3 cellular contexts compared by ENCODE assay signal in the genomic region with DNA sequence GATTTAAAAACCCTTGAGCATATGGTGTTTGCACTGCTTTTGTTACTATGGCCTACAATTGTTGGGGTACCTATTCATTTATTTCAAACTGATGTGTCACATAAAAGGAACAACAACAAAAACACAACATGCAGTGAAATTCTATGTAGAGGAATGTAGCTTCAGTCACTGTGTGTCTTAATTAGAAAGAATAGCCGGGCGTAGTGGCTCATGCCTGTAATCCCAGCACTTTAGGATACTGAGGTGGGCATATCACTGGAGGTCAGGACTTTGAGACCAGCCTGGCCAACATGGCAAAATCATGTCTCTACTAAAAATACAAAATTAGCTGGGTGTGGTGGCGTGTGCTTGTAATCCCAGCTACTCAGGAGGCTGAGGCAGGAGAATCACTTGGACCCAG. TPM values are rescaled to one million over a fixed set of nuclear protein-coding genes. Genes with fewer than 3 reads are reported as not detected.
"Had no signal": no experiment of that assay in that cellular context is flagged by ENCODE, and none has a peak within 500 bp of the region (broad histone marks: within the 10 kb centered on the region; RNA-seq: fewer than 3 reads in every experiment).

No MANE protein-coding gene starts in this region.

RNA-seq across cellular contexts. Expression of gene SPATA16, which starts 1.5 kb away (rescaled TPM):
- total RNA-seq: GM23248, HepG2, HT-29 had no signal
